1 cellular context compared by ENCODE assay signal in the genomic region with DNA sequence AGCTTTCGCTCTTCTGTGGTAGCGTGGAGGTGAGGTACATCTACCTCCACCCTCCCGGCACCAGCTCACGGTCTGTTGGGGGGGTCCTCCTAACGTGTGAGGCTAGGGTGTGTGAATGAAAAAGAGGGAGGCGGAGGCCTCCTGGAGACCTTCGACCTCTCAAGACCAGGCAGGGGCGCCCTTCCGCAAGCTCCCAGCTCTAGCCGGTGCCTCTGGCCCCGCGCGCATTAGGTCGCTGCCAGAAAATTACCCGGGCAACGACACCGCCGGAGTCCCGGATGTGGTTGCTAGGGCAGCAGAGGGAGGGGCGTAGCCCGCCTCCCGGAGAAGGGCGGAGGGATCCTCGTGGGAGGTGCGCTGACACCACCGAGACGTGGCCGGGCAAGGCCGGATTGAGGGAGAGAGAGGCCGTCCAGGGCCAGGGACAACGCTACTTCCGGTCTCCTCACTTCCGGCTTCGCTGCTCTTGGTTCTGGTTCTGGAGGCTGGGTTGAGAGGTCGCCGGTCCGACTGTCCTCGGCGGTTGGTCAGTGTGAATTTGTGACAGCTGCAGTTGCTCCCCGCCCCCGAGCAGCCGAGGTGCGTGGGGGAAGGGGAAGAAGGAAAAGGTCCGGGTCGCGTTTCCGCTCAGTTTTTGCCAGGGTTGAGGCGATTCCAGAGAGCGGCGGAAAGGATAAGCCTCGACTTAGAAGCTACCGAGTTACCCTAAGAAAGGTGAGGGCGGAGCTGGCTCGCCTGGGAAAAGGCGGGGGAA.
TF ChIP-seq lines count a peak whose summit lies in the region.

A gene with protein sequence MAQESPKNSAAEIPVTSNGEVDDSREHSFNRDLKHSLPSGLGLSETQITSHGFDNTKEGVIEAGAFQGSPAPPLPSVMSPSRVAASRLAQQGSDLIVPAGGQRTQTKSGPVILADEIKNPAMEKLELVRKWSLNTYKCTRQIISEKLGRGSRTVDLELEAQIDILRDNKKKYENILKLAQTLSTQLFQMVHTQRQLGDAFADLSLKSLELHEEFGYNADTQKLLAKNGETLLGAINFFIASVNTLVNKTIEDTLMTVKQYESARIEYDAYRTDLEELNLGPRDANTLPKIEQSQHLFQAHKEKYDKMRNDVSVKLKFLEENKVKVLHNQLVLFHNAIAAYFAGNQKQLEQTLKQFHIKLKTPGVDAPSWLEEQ (plus strand): TSS at position 442 of the 754 bp plus-strand sequence. CDS start 49,680 bp downstream, outside the sequence.
A gene (minus strand): TSS at position 218 of the 754 bp plus-strand sequence. CDS start 8,726 bp downstream, outside the sequence.

TF ChIP-seq in HepG2, 621 proteins besides CTCF, POLR2A, EP300 and RAD21 (continued from another document and continues in another):
- TF ChIP-seq, protein P1, sequence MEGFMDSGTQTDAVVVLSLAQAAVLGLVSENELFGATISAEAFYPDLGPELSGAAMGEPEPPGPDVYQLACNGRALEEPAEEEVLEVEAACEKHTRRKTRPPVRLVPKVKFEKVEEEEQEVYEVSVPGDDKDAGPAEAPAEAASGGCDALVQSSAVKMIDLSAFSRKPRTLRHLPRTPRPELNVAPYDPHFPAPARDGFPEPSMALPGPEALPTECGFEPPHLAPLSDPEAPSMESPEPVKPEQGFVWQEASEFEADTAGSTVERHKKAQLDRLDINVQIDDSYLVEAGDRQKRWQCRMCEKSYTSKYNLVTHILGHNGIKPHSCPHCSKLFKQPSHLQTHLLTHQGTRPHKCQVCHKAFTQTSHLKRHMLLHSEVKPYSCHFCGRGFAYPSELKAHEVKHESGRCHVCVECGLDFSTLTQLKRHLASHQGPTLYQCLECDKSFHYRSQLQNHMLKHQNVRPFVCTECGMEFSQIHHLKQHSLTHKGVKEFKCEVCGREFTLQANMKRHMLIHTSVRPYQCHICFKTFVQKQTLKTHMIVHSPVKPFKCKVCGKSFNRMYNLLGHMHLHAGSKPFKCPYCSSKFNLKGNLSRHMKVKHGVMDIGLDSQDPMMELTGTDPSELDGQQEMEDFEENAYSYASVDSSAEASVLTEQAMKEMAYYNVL (CRISPR knock-in tag; IDR thresholded peaks at IDR 0.05; ENCODE audit: borderline replicate concordance): no peak; the same call in 1 of the 2 replicates
- TF ChIP-seq, protein P2, sequence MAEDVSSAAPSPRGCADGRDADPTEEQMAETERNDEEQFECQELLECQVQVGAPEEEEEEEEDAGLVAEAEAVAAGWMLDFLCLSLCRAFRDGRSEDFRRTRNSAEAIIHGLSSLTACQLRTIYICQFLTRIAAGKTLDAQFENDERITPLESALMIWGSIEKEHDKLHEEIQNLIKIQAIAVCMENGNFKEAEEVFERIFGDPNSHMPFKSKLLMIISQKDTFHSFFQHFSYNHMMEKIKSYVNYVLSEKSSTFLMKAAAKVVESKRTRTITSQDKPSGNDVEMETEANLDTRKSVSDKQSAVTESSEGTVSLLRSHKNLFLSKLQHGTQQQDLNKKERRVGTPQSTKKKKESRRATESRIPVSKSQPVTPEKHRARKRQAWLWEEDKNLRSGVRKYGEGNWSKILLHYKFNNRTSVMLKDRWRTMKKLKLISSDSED (CRISPR knock-in tag; IDR thresholded peaks at IDR 0.05): no peak
- TF ChIP-seq, protein P3, sequence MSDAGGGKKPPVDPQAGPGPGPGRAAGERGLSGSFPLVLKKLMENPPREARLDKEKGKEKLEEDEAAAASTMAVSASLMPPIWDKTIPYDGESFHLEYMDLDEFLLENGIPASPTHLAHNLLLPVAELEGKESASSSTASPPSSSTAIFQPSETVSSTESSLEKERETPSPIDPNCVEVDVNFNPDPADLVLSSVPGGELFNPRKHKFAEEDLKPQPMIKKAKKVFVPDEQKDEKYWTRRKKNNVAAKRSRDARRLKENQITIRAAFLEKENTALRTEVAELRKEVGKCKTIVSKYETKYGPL (CRISPR knock-in tag; IDR thresholded peaks at IDR 0.05): 0 out of 2 replicates have a peak, but pooled peaks have one; percentile 15
- TF ChIP-seq ZBTB38 (CRISPR knock-in tag; IDR thresholded peaks at IDR 0.05) (no peak; the same call in 1 of the 2 replicates), ZNF577 (CRISPR knock-in tag; IDR thresholded peaks at IDR 0.05; ENCODE audit: borderline replicate concordance, low read depth) (no peak), ZNF224 (CRISPR knock-in tag; IDR thresholded peaks at IDR 0.05) (peak; percentile 83; the same call in 1 of the 2 replicates), TAF15 (IDR thresholded peaks at IDR 0.05; ENCODE audit: low read depth, low read length, poor library complexity, severe bottlenecking) (no peak), MZF1 (CRISPR knock-in tag; IDR thresholded peaks at IDR 0.05; ENCODE audit: borderline replicate concordance) (no peak), ZNF747 (CRISPR knock-in tag; IDR thresholded peaks at IDR 0.05; ENCODE audit: borderline replicate concordance) (peak; percentile 92; the same call in 1 of the 2 replicates), SP2 (CRISPR knock-in tag; IDR thresholded peaks at IDR 0.05) (peak; percentile 71), ZSCAN31 (CRISPR knock-in tag; IDR thresholded peaks at IDR 0.05; ENCODE audit: low read depth) (peak; percentile 69; the same call in 1 of the 2 replicates), ZKSCAN5 (CRISPR knock-in tag; IDR thresholded peaks at IDR 0.05) (no peak), CREM (IDR thresholded peaks at IDR 0.05) (peak; percentile 90), CREM (CRISPR knock-in tag; IDR thresholded peaks at IDR 0.05) (no peak), CCAR2 (optimal IDR thresholded peaks at IDR 0.05; ENCODE audit: low read depth, low read length) (no peak), TBX2 (CRISPR knock-in tag; IDR thresholded peaks at IDR 0.05; ENCODE audit: borderline replicate concordance) (peak; percentile 93), SATB2 (CRISPR knock-in tag; IDR thresholded peaks at IDR 0.05) (no peak), ZNF879 (CRISPR knock-in tag; IDR thresholded peaks at IDR 0.05) (no peak), GTF3A (CRISPR knock-in tag; conservative IDR thresholded peaks at IDR 0.05) (0 out of 2 replicates have a peak, but pooled peaks have one; percentile 38), SMAD1 (CRISPR knock-in tag; IDR thresholded peaks at IDR 0.05; ENCODE audit: borderline replicate concordance, low read depth) (0 out of 2 replicates have a peak, but pooled peaks have one; percentile 66), SUZ12 (IDR thresholded peaks at IDR 0.05; ENCODE audit: low read depth, low read length) (no peak), SRSF9 (IDR thresholded peaks at IDR 0.05; ENCODE audit: borderline replicate concordance, insufficient read depth, low read depth, low read length, poor library complexity, severe bottlenecking) (no peak), RBM39 (IDR thresholded peaks at IDR 0.05; ENCODE audit: low read depth, low read length, poor library complexity, severe bottlenecking) (peak; percentile 82), ARNTL (CRISPR knock-in tag; IDR thresholded peaks at IDR 0.05) (no peak), ZNF232 (CRISPR knock-in tag; IDR thresholded peaks at IDR 0.05; ENCODE audit: borderline replicate concordance) (peak; percentile 74; the same call in 1 of the 2 replicates), ZNF180 (CRISPR knock-in tag; IDR thresholded peaks at IDR 0.05; ENCODE audit: borderline replicate concordance, low read depth) (no peak), ZC3H13 (CRISPR knock-in tag; IDR thresholded peaks at IDR 0.05) (no peak), YEATS4 (CRISPR knock-in tag; IDR thresholded peaks at IDR 0.05; ENCODE audit: borderline replicate concordance) (peak; percentile 72)
- TF ChIP-seq, protein P4, sequence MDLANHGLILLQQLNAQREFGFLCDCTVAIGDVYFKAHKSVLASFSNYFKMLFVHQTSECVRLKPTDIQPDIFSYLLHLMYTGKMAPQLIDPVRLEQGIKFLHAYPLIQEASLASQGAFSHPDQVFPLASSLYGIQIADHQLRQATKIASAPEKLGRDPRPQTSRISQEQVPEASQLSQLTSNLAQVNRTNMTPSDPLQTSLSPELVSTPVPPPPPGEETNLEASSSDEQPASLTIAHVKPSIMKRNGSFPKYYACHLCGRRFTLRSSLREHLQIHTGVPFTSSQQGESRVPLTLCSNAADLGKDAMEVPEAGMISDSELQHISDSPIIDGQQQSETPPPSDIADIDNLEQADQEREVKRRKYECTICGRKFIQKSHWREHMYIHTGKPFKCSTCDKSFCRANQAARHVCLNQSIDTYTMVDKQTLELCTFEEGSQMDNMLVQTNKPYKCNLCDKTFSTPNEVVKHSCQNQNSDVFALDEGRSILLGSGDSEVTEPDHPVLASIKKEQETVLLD (CRISPR knock-in tag; IDR thresholded peaks at IDR 0.05; ENCODE audit: low read depth): no peak
- TF ChIP-seq, protein P5, sequence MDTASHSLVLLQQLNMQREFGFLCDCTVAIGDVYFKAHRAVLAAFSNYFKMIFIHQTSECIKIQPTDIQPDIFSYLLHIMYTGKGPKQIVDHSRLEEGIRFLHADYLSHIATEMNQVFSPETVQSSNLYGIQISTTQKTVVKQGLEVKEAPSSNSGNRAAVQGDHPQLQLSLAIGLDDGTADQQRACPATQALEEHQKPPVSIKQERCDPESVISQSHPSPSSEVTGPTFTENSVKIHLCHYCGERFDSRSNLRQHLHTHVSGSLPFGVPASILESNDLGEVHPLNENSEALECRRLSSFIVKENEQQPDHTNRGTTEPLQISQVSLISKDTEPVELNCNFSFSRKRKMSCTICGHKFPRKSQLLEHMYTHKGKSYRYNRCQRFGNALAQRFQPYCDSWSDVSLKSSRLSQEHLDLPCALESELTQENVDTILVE (CRISPR knock-in tag; IDR thresholded peaks at IDR 0.05): peak; percentile 71
- TF ChIP-seq, protein P6, sequence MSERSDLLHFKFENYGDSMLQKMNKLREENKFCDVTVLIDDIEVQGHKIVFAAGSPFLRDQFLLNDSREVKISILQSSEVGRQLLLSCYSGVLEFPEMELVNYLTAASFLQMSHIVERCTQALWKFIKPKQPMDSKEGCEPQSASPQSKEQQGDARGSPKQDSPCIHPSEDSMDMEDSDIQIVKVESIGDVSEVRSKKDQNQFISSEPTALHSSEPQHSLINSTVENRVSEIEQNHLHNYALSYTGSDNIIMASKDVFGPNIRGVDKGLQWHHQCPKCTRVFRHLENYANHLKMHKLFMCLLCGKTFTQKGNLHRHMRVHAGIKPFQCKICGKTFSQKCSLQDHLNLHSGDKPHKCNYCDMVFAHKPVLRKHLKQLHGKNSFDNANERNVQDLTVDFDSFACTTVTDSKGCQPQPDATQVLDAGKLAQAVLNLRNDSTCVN (CRISPR knock-in tag; IDR thresholded peaks at IDR 0.05; ENCODE audit: borderline replicate concordance): peak; percentile 66; the same call in 1 of the 2 replicates
- TF ChIP-seq, protein P7, sequence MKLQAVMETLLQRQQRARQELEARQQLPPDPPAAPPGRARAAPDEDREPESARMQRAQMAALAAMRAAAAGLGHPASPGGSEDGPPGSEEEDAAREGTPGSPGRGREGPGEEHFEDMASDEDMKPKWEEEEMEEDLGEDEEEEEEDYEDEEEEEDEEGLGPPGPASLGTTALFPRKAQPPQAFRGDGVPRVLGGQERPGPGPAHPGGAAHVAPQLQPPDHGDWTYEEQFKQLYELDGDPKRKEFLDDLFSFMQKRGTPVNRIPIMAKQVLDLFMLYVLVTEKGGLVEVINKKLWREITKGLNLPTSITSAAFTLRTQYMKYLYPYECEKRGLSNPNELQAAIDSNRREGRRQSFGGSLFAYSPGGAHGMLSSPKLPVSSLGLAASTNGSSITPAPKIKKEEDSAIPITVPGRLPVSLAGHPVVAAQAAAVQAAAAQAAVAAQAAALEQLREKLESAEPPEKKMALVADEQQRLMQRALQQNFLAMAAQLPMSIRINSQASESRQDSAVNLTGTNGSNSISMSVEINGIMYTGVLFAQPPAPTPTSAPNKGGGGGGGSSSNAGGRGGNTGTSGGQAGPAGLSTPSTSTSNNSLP (IDR thresholded peaks at IDR 0.05; ENCODE audit: low read depth, low read length): no peak; the same call in 1 of the 2 replicates
- TF ChIP-seq, protein P8, sequence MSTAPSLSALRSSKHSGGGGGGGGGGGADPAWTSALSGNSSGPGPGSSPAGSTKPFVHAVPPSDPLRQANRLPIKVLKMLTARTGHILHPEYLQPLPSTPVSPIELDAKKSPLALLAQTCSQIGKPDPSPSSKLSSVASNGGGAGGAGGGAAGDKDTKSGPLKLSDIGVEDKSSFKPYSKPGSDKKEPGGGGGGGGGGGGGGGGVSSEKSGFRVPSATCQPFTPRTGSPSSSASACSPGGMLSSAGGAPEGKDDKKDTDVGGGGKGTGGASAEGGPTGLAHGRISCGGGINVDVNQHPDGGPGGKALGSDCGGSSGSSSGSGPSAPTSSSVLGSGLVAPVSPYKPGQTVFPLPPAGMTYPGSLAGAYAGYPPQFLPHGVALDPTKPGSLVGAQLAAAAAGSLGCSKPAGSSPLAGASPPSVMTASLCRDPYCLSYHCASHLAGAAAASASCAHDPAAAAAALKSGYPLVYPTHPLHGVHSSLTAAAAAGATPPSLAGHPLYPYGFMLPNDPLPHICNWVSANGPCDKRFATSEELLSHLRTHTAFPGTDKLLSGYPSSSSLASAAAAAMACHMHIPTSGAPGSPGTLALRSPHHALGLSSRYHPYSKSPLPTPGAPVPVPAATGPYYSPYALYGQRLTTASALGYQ (CRISPR knock-in tag; IDR thresholded peaks at IDR 0.05): peak; percentile 73; the same call in 1 of the 2 replicates
- TF ChIP-seq, protein P9, sequence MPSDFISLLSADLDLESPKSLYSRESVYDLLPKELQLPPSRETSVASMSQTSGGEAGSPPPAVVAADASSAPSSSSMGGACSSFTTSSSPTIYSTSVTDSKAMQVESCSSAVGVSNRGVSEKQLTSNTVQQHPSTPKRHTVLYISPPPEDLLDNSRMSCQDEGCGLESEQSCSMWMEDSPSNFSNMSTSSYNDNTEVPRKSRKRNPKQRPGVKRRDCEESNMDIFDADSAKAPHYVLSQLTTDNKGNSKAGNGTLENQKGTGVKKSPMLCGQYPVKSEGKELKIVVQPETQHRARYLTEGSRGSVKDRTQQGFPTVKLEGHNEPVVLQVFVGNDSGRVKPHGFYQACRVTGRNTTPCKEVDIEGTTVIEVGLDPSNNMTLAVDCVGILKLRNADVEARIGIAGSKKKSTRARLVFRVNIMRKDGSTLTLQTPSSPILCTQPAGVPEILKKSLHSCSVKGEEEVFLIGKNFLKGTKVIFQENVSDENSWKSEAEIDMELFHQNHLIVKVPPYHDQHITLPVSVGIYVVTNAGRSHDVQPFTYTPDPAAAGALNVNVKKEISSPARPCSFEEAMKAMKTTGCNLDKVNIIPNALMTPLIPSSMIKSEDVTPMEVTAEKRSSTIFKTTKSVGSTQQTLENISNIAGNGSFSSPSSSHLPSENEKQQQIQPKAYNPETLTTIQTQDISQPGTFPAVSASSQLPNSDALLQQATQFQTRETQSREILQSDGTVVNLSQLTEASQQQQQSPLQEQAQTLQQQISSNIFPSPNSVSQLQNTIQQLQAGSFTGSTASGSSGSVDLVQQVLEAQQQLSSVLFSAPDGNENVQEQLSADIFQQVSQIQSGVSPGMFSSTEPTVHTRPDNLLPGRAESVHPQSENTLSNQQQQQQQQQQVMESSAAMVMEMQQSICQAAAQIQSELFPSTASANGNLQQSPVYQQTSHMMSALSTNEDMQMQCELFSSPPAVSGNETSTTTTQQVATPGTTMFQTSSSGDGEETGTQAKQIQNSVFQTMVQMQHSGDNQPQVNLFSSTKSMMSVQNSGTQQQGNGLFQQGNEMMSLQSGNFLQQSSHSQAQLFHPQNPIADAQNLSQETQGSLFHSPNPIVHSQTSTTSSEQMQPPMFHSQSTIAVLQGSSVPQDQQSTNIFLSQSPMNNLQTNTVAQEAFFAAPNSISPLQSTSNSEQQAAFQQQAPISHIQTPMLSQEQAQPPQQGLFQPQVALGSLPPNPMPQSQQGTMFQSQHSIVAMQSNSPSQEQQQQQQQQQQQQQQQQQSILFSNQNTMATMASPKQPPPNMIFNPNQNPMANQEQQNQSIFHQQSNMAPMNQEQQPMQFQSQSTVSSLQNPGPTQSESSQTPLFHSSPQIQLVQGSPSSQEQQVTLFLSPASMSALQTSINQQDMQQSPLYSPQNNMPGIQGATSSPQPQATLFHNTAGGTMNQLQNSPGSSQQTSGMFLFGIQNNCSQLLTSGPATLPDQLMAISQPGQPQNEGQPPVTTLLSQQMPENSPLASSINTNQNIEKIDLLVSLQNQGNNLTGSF (CRISPR knock-in tag; IDR thresholded peaks at IDR 0.05): no peak
